23 cellular contexts compared by ENCODE assay signal in the genomic region with DNA sequence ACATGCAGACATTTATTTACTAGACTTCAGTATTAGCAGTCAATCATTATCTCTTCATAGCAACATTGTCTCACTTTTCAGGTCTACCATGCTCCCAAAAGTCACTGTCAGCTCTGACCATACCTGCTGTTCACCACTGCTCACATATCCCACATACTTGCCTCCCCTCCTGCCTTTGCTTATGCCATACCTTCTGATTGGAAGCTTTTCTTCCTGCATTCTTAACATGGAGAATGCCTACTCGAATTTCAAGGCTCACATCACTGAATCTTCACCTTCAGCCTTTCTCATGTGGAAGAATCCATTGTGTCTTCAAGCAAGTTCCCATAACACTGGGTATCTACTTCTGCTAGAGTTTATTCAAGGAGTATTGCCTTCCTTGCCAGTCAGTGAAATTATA.
"Had no signal": no experiment of that assay in that cellular context is flagged by ENCODE, and none has a peak within 500 bp of the region (broad histone marks: within the 10 kb centered on the region; RNA-seq: fewer than 3 reads in every experiment).

No MANE protein-coding gene starts in this region.

- H3K27me3 ChIP-seq: ascending aorta, Peyer's patch had no signal

- H3K9me3 ChIP-seq: ascending aorta, Peyer's patch had no signal

- H3K4me3 Mint-ChIP-seq: activated CD4-positive, alpha-beta T cell treated with anti-CD3 and anti-CD28 coated beads, Interleukin-2, amount 10 ng/mL, durations not matched to agents 24 days and 14 days; activated CD8-positive, alpha-beta T cell treated with anti-CD3 and anti-CD28 coated beads for 36 hours; activated naive CD4-positive, alpha-beta T cell treated with anti-CD3 and anti-CD28 coated beads, Interleukin-2, amount 50 U/mL, for 24 hours; activated naive CD8-positive, alpha-beta T cell treated with anti-CD3 and anti-CD28 coated beads, Interleukin-2, amount 10 ng/mL, durations not matched to agents 7 days and 5 days; activated T-cell treated with anti-CD3 and anti-CD28 coated beads, Interleukin-2, amount 50 U/mL, for 72 hours; activated T-helper 17 cell treated with anti-CD3 and anti-CD28 coated beads, Interleukin-2, amount 50 U/mL, for 72 hours; central memory CD8-positive, alpha-beta T cell had no signal

- DNase-seq: activated CD4-positive, alpha-beta T cell treated with anti-CD3 and anti-CD28 coated beads, Interleukin-2, amount 10 ng/mL, durations not matched to agents 24 days and 14 days; activated CD4-positive, alpha-beta T cell treated with anti-CD3 and anti-CD28 coated beads, Interleukin-2, amount 50 U/mL, for 4 hours; activated effector memory CD4-positive, alpha-beta T cell treated with anti-CD3 and anti-CD28 coated beads, Interleukin-2, amount 50 U/mL, for 16 hours; activated naive CD4-positive, alpha-beta T cell; activated naive CD8-positive, alpha-beta T cell treated with anti-CD3 and anti-CD28 coated beads, Interleukin-2, amount 10 ng/mL, durations not matched to agents 7 days and 5 days; activated T-cell treated with anti-CD3 and anti-CD28 coated beads, Interleukin-2, amount 50 U/mL, for 1 hour; activated T-cell treated with anti-CD3 and anti-CD28 coated beads, Interleukin-2, amount 50 U/mL, for 72 hours; KG1; NCI-H1417 treated with DMSO at 0.1 percent for 48 hours; NCI-H187 treated with DMSO at 0.1 percent for 48 hours; NCI-H226; SHP77 treated with DMSO at 0.1 percent for 48 hours; T-helper 1 cell; T-helper 2 cell; T-helper 9 cell had no signal

- H3K36me3 Mint-ChIP-seq: activated naive CD8-positive, alpha-beta T cell treated with anti-CD3 and anti-CD28 coated beads, Interleukin-2, amount 10 ng/mL, durations not matched to agents 7 days and 5 days had no signal

- H3K27ac ChIP-seq: ascending aorta, cardiac muscle cell, Peyer's patch, WERI-Rb-1 had no signal

- H3K4me3 ChIP-seq: ascending aorta, cardiac muscle cell, Peyer's patch had no signal

- H3K27ac Mint-ChIP-seq: activated CD4-positive, alpha-beta T cell treated with anti-CD3 and anti-CD28 coated beads, Interleukin-2, amount 10 ng/mL, durations not matched to agents 24 days and 14 days; activated CD8-positive, alpha-beta T cell treated with anti-CD3 and anti-CD28 coated beads for 36 hours; activated naive CD4-positive, alpha-beta T cell treated with anti-CD3 and anti-CD28 coated beads, Interleukin-2, amount 50 U/mL, for 24 hours; activated naive CD8-positive, alpha-beta T cell treated with anti-CD3 and anti-CD28 coated beads, Interleukin-2, amount 10 ng/mL, durations not matched to agents 7 days and 5 days; activated T-cell treated with anti-CD3 and anti-CD28 coated beads, Interleukin-2, amount 50 U/mL, for 72 hours; activated T-helper 17 cell treated with anti-CD3 and anti-CD28 coated beads, Interleukin-2, amount 50 U/mL, for 72 hours had no signal

- H3K9me3 Mint-ChIP-seq: activated CD4-positive, alpha-beta T cell treated with anti-CD3 and anti-CD28 coated beads, Interleukin-2, amount 10 ng/mL, durations not matched to agents 24 days and 14 days; activated CD8-positive, alpha-beta T cell treated with anti-CD3 and anti-CD28 coated beads for 36 hours; activated naive CD8-positive, alpha-beta T cell treated with anti-CD3 and anti-CD28 coated beads, Interleukin-2, amount 10 ng/mL, durations not matched to agents 7 days and 5 days; central memory CD8-positive, alpha-beta T cell had no signal

- H3K4me1 Mint-ChIP-seq: activated CD4-positive, alpha-beta T cell treated with anti-CD3 and anti-CD28 coated beads, Interleukin-2, amount 10 ng/mL, durations not matched to agents 24 days and 14 days; activated naive CD4-positive, alpha-beta T cell treated with anti-CD3 and anti-CD28 coated beads, Interleukin-2, amount 50 U/mL, for 24 hours; central memory CD8-positive, alpha-beta T cell had no signal

- H3K36me3 ChIP-seq: ascending aorta, cardiac muscle cell, Peyer's patch, WERI-Rb-1 had no signal

- H3K27me3 Mint-ChIP-seq: activated CD4-positive, alpha-beta T cell treated with anti-CD3 and anti-CD28 coated beads, Interleukin-2, amount 10 ng/mL, durations not matched to agents 24 days and 14 days; activated CD8-positive, alpha-beta T cell treated with anti-CD3 and anti-CD28 coated beads for 36 hours; activated naive CD4-positive, alpha-beta T cell treated with anti-CD3 and anti-CD28 coated beads, Interleukin-2, amount 50 U/mL, for 24 hours; central memory CD8-positive, alpha-beta T cell had no signal

- ATAC-seq: activated CD8-positive, alpha-beta T cell treated with anti-CD3 and anti-CD28 coated beads for 36 hours; activated T-cell treated with anti-CD3 and anti-CD28 coated beads, Interleukin-2, amount 50 U/mL, for 72 hours; activated T-helper 17 cell treated with anti-CD3 and anti-CD28 coated beads, Interleukin-2, amount 50 U/mL, for 72 hours had no signal

- H3K4me1 ChIP-seq: ascending aorta, Peyer's patch had no signal
